Comparison of ENCODE assay signal across 8 cellular contexts in the genomic region with DNA sequence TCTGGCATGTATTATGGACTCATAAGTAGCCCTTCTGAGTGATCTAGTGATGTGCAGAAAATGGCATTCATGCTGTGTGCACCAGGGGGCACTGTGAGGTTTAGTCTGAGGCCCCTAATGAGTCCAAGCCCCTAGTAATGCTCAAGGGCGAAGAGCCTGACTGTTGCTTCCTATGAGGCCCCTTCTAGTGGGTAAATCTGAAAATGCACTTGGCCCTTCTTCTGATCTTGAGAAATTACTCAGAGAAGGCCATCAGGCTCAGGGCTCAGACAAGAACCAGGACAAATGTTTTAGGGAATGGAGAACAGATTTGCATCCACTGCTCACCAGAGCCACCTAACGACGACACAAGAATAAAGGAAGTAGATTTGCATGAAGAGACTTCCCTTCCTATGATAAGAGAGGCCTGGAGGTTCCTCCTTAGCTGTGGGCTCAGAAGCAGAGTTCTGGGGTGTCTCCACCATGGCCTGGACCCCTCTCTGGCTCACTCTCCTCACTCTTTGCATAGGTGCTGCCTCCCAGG.
DNase-seq lines count a peak whose midpoint lies in the region; FAIRE-seq and TF ChIP-seq lines count a peak whose summit lies in the region.

No MANE protein-coding gene starts in this region.

- POLR2A ChIA-PET in activated CD4-positive, alpha-beta memory T cell treated with anti-CD3 and anti-CD28 coated beads for 36 hours (lab: Charles Lee): no interaction called here

- no peaks in the 10 kb centered on the region for H3K79me2 ChIP-seq in parathyroid adenoma

- H2AFZ ChIP-seq in parathyroid adenoma: no peak overlapping the region

- H3K27me3 Mint-ChIP-seq in activated CD4-positive, alpha-beta memory T cell treated with anti-CD3 and anti-CD28 coated beads for 36 hours: peaks cover 3% of the 10 kb centered on the region

- H3K4me3 Mint-ChIP-seq in activated CD4-positive, alpha-beta memory T cell treated with anti-CD3 and anti-CD28 coated beads for 36 hours: no peak overlapping the region

- no peaks in the 10 kb centered on the region for H3K36me3 Mint-ChIP-seq in activated CD4-positive, alpha-beta memory T cell treated with anti-CD3 and anti-CD28 coated beads for 36 hours

- H3K4me1 ChIP-seq in parathyroid adenoma: no peaks in the 10 kb centered on the region

- H3K27me3 ChIP-seq in parathyroid adenoma (ENCODE audit: control insufficient read depth, insufficient read depth, low read length): no peaks in the 10 kb centered on the region

- CTCF ChIA-PET in activated CD4-positive, alpha-beta memory T cell treated with anti-CD3 and anti-CD28 coated beads for 36 hours (lab: Charles Lee): interaction anchor here (0.9 to 2.5 kb wide), 8 partner anchors 8 to 33 kb away, joined by 3 to 16 read pairs (median 4); no protein-coding TSS in a partner anchor

- no peak overlapping the region for H3K4me2 ChIP-seq in parathyroid adenoma (ENCODE audit: low read length)

- no peak for FAIRE-seq in HTR-8/SVneo (lab: Jason Lieb, UNC)

- H3K9ac ChIP-seq in parathyroid adenoma: no peak overlapping the region

- H3K36me3 ChIP-seq in parathyroid adenoma (ENCODE audit: control insufficient read depth, insufficient read depth, low read length): no peaks in the 10 kb centered on the region

- H3K9me3 ChIP-seq in parathyroid adenoma (ENCODE audit: control insufficient read depth, low read length): no peaks in the 10 kb centered on the region

- H3K9me3 Mint-ChIP-seq in activated CD4-positive, alpha-beta memory T cell treated with anti-CD3 and anti-CD28 coated beads for 36 hours: no peaks in the 10 kb centered on the region

- peak; percentile 57 for DNase-seq in HCEC 1CT
- DNase-seq in NCI-H146 (lab: John Stamatoyannopoulos, UW): peak; percentile 42
- DNase-seq in activated CD4-positive, alpha-beta memory T cell treated with anti-CD3 and anti-CD28 coated beads for 36 hours: peak; percentile 61
- peak; percentile 28 for DNase-seq in fibroblast of peridontal ligament (ENCODE audit: extremely low read depth)
- no peak for DNase-seq in HTR-8/SVneo (ENCODE audit: insufficient read length, low spot score)
- no peak for DNase-seq in NCI-H446 treated with DMSO at 0.1 percent for 48 hours (lab: John Stamatoyannopoulos, UW)

- peak; percentile 81 for TF ChIP-seq CTCF in GM12872 (IDR thresholded peaks at IDR 0.05; ENCODE audit: insufficient read depth, low read depth, low read length)
- peak; percentile 12 for TF ChIP-seq CTCF in parathyroid adenoma (IDR thresholded peaks at IDR 0.05)

- peaks cover 32% of the 10 kb centered on the region for H3K4me1 Mint-ChIP-seq in activated CD4-positive, alpha-beta memory T cell treated with anti-CD3 and anti-CD28 coated beads for 36 hours (ENCODE audit: low read depth)

- no peak overlapping the region for H3K4me3 ChIP-seq in parathyroid adenoma (ENCODE audit: low read depth, low read length)

- no peak overlapping the region for H3K27ac ChIP-seq in parathyroid adenoma

- intact Hi-C loops in activated CD4-positive, alpha-beta memory T cell treated with anti-CD3 and anti-CD28 coated beads for 36 hours (cut with micrococcal nuclease): no loop called here

- no peak overlapping the region for H3K27ac Mint-ChIP-seq in activated CD4-positive, alpha-beta memory T cell treated with anti-CD3 and anti-CD28 coated beads for 36 hours

Comparison
In these comparisons a context has a peak if more than half of its experiments do, and no peak if none do; other contexts are left out.
1. DNase-seq: peak in HCEC 1CT (single experiment), NCI-H146 (single experiment), activated CD4-positive, alpha-beta memory T cell treated with anti-CD3 and anti-CD28 coated beads for 36 hours (single experiment) and fibroblast of peridontal ligament (single experiment); none in HTR-8/SVneo (single experiment) and NCI-H446 treated with DMSO at 0.1 percent for 48 hours (single experiment).